ENCODE assay signal across 11 cellular contexts in the genomic region with DNA sequence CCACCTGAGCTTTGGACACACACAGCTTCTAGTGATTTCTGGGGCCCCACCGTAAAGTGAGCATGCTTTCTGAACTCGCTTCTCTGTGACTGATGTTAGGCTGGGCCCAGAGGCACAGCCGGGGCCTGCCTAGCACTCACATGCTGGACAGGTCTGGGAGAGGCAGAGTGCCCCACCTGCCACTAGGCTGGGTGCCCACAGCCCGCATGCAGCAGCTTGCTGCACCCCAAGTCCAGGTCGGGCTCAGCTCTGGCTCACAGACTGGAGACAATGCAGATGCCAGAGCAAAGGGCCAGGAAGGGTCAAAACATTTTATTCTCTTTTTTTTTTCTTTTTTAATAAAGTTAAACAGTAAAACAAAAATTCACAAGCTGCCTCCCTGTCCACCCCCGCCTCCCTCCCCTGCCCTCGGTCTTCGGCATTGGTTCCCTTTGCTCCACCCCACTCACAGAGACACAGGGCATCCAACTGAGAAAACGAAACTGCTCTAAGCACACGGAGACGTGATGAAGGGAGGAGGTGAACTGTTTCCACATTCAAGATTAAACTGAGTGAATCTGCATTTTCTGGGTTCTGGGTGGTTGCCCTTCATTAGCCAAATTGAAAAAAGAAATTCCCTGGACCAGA.
DNase-seq lines count a peak whose midpoint lies in the region; ATAC-seq and FAIRE-seq lines count a peak whose summit lies in the region.
"Had no signal": no experiment of that assay in that cellular context is flagged by ENCODE, and none has a peak within 500 bp of the region (broad histone marks: within the 10 kb centered on the region; RNA-seq: fewer than 3 reads in every experiment).

No MANE protein-coding gene starts in this region.

- peak overlapping the region in 1 of 5 donors; percentile 19 for H3K9ac ChIP-seq in subcutaneous abdominal adipose tissue (ENCODE audit: low read length in 5 of 5)

- H3K36me3 ChIP-seq in subcutaneous abdominal adipose tissue (ENCODE audit: control insufficient read depth in 5 of 5, insufficient read depth in 5 of 5, low read length in 5 of 5), result peaks cover 4 to 90% (median 81%) of the 10 kb centered on the region in 5 donors

- H3K27ac ChIP-seq in layer of hippocampus (ENCODE audit: low read depth, low read length), result peak overlapping the region; percentile 83
- peak overlapping the region; percentile 65 for H3K27ac ChIP-seq in subcutaneous abdominal adipose tissue (ENCODE audit: low read depth, low read length)

- H3K4me1 Mint-ChIP-seq in activated naive CD8-positive, alpha-beta T cell (ENCODE audit: low read depth), result peaks cover 6% of the 10 kb centered on the region

- H3K36me3 Mint-ChIP-seq in activated naive CD8-positive, alpha-beta T cell, result peaks cover 5% of the 10 kb centered on the region

- peak; percentile 89 for FAIRE-seq in GM18507 (lab: Jason Lieb, UNC)
- FAIRE-seq: frontal cortex had no signal

- H3K9me3 Mint-ChIP-seq in activated naive CD8-positive, alpha-beta T cell (ENCODE audit: low read depth), result no peaks in the 10 kb centered on the region

- peak overlapping the region; percentile 42 for H3K27ac Mint-ChIP-seq in activated naive CD8-positive, alpha-beta T cell

- H3K9me3 ChIP-seq in subcutaneous abdominal adipose tissue (ENCODE audit: control insufficient read depth in 5 of 5, low read length in 5 of 5), result no peaks in the 10 kb centered on the region

- DNase-seq in GM18507 (ENCODE audit: extremely low spot score, insufficient read length, low read depth), result no peak
- DNase-seq in NOMO-1 (lab: John Stamatoyannopoulos, UW; ENCODE audit: unreplicated experiment in 2 of 2), result no peak
- DNase-seq: NCI-H1694; stimulated activated CD4-positive, alpha-beta T cell treated with anti-CD3 and anti-CD28 coated beads, Interleukin-2, amount 100 ng/mL, for 24 hours had no signal

- H3K27me3 Mint-ChIP-seq in activated naive CD8-positive, alpha-beta T cell, result no peaks in the 10 kb centered on the region

- no peak overlapping the region for H3K4me3 Mint-ChIP-seq in activated naive CD8-positive, alpha-beta T cell

- no peaks in the 10 kb centered on the region for H3K27me3 ChIP-seq in layer of hippocampus (ENCODE audit: control insufficient read depth, insufficient read depth, low read length)
- no peaks in the 10 kb centered on the region for H3K27me3 ChIP-seq in subcutaneous abdominal adipose tissue (ENCODE audit: control insufficient read depth in 5 of 5, insufficient read depth in 4 of 5, low read length in 5 of 5)

- H3K4me1 ChIP-seq in subcutaneous abdominal adipose tissue (ENCODE audit: control insufficient read depth in 5 of 5, insufficient read depth in 5 of 5, low read length in 5 of 5), result peaks cover 7 to 36% (median 26%) of the 10 kb centered on the region in 5 donors

- ATAC-seq in HG02981 (IDR thresholded peaks at IDR 0.05; ENCODE audit: unreplicated experiment), result no peak
- ATAC-seq in GM18867 (IDR thresholded peaks at IDR 0.05; ENCODE audit: unreplicated experiment), result no peak
- ATAC-seq: activated CD4-positive, CD25-positive, alpha-beta regulatory T cell treated with anti-CD3 and anti-CD28 coated beads, Interleukin-2, amount 50 U/mL, for 24 hours had no signal

- no peak overlapping the region for H3K4me3 ChIP-seq in subcutaneous abdominal adipose tissue (ENCODE audit: low read depth in 1 of 5, low read length in 5 of 5)
